ENCODE assay signal across 8 cellular contexts in the genomic region with DNA sequence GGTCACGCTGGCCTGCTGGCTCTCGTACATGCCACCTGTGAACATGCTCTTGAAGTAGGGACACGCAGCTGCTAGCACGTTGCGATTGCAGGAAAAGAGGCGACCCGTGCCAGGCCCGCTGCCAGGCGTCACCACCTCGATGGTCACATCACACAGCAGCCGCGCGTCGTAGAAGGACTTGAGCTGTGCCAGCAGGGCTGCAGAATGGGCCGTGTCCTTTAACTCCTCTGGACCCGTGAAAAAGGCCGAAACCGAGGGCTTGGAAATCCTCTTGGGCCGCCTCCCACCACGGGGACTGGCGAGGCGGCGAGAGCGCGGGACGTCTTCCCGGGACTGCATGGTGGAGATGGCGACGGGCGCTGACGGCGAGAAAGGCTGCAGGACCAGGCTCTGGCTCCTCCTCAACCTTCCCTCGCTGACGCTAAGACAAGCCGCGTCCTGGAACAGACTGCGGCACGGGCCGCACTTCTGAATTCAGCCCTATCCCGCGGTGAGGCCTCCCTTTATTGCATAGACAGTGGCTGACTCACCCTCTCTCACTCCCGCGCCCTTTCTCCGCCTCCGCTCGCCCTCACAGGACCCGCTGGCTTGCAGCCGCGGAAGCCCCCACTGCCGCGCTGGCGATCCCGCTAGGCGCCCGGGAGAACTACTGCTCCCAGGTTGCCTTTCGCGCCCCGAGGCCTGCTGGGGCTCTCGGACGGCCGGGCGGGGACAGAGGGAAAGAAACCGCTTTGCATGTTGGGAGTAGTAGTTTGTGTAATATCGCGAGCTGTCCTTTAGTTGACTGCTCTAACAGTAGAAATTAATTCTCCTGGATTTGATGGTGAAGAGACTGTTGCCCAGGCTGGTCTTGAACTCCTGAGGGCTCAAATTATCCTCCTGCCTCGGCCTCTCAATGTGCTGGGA.
DNase-seq lines count a peak whose midpoint lies in the region; ATAC-seq lines count a peak whose summit lies in the region.

A gene with protein sequence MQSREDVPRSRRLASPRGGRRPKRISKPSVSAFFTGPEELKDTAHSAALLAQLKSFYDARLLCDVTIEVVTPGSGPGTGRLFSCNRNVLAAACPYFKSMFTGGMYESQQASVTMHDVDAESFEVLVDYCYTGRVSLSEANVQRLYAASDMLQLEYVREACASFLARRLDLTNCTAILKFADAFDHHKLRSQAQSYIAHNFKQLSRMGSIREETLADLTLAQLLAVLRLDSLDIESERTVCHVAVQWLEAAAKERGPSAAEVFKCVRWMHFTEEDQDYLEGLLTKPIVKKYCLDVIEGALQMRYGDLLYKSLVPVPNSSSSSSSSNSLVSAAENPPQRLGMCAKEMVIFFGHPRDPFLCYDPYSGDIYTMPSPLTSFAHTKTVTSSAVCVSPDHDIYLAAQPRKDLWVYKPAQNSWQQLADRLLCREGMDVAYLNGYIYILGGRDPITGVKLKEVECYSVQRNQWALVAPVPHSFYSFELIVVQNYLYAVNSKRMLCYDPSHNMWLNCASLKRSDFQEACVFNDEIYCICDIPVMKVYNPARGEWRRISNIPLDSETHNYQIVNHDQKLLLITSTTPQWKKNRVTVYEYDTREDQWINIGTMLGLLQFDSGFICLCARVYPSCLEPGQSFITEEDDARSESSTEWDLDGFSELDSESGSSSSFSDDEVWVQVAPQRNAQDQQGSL (minus strand): TSS at position 651 of the 906 bp plus-strand sequence. CDS start 312 bp downstream, at position 339.

- ATAC-seq in GM19397 (IDR thresholded peaks at IDR 0.05; ENCODE audit: unreplicated experiment) (peak; percentile 98), HG03565 (IDR thresholded peaks at IDR 0.05; ENCODE audit: unreplicated experiment) (peak; percentile 92)

- DNase-seq in CD1c-positive myeloid dendritic cell (ENCODE audit: extremely low spot score) (peak; percentile 94), NCI-H748 treated with DMSO at 0.1 percent for 48 hours (lab: John Stamatoyannopoulos, UW) (peak; percentile 70), dedifferentiated amniotic fluid mesenchymal stem cell (ENCODE audit: extremely low spot score) (peak; percentile 92), left kidney (ENCODE audit: low read depth, low spot score) (peak; percentile 98)
- peak; percentile 84 for DNase-seq in activated CD4-positive, alpha-beta T cell treated with anti-CD3 and anti-CD28 coated beads, Interleukin-2, amount 50 U/mL, for 1 hour
- peak; percentile 96 for DNase-seq in stimulated activated CD4-positive, alpha-beta T cell treated with anti-CD3 and anti-CD28 coated beads, Interleukin-1b, Interleukin-23, amount 100 ng/mL, for 48 hours

Comparison
In these comparisons a context has a peak if more than half of its experiments do, and no peak if none do; other contexts are left out.
1. Peak in every context shown above with its lines: DNase-seq and ATAC-seq.